ENCODE assay signal across 17 cellular contexts in genomic region chr3:31159331-31160039, GRCh38.
"Had no signal": no experiment of that assay in that cellular context is flagged by ENCODE, and none has a peak within 500 bp of the region (broad histone marks: within the 10 kb centered on the region; RNA-seq: fewer than 3 reads in every experiment).

No MANE protein-coding gene starts in this region.

- ATAC-seq: activated naive CD4-positive, alpha-beta T cell treated with anti-CD3 and anti-CD28 coated beads, Interleukin-2, amount 50 U/mL, for 72 hours; activated T-cell treated with anti-CD3 and anti-CD28 coated beads, Interleukin-2, amount 50 U/mL, for 72 hours; gastrocnemius medialis; heart right ventricle; natural killer cell treated with Interleukin-12 subunit alpha and Interleukin-12 subunit beta and Interleukin-15 and Interleukin-18, amount 100 ng/mL, for 72 hours; stimulated activated naive CD8-positive, alpha-beta T cell treated with anti-CD3 and anti-CD28 coated beads, Interleukin-15, Interleukin-2, amounts not matched to agents 100 U/mL and 50 U/mL, for 24 hours had no signal

- H3K9me3 ChIP-seq: esophagus squamous epithelium, gastrocnemius medialis, heart right ventricle, tibial artery had no signal

- H3K9me3 Mint-ChIP-seq: activated T-cell treated with anti-CD3 and anti-CD28 coated beads, Interleukin-2, amount 50 U/mL, for 72 hours; dendritic cell treated with granulocyte-macrophage colony-stimulating factor and Interleukin-4, amounts not matched to agents 40 ng/mL and 50 ng/mL, for 4 days; natural killer cell treated with Interleukin-12 subunit alpha and Interleukin-12 subunit beta and Interleukin-15 and Interleukin-18, amount 100 ng/mL, for 72 hours; T-helper 2 cell treated with Interferon-gamma antibody and Interleukin-4, amounts not matched to agents 5 μg/mL and 100 μg/mL, for 36 hours had no signal

- H3K4me3 ChIP-seq: esophagus squamous epithelium, gastrocnemius medialis, heart right ventricle, tibial artery had no signal

- H3K27ac Mint-ChIP-seq: activated naive CD4-positive, alpha-beta T cell treated with anti-CD3 and anti-CD28 coated beads, Interleukin-2, amount 50 U/mL, for 72 hours; activated T-cell treated with anti-CD3 and anti-CD28 coated beads, Interleukin-2, amount 50 U/mL, for 72 hours; dendritic cell treated with granulocyte-macrophage colony-stimulating factor and Interleukin-4, amounts not matched to agents 40 ng/mL and 50 ng/mL, for 4 days; natural killer cell treated with Interleukin-12 subunit alpha and Interleukin-12 subunit beta and Interleukin-15 and Interleukin-18, amount 100 ng/mL, for 72 hours; T-helper 2 cell treated with Interferon-gamma antibody and Interleukin-4, amounts not matched to agents 5 μg/mL and 100 μg/mL, for 36 hours had no signal

- H3K4me1 ChIP-seq: gastrocnemius medialis had no signal

- H3K27ac ChIP-seq: esophagus squamous epithelium, gastrocnemius medialis, heart right ventricle, tibial artery had no signal

- DNase-seq: activated CD4-positive, alpha-beta T cell treated with anti-CD3 and anti-CD28 coated beads, Interleukin-2, amount 50 U/mL, for 4 hours; activated gamma-delta T cell; activated T-cell treated with anti-CD3 and anti-CD28 coated beads, Interleukin-2, amount 50 U/mL, for 72 hours; effector memory CD4-positive, alpha-beta T cell; esophagus squamous epithelium; gastrocnemius medialis; heart right ventricle; kidney glomerular epithelial cell; stimulated activated CD4-positive, alpha-beta T cell treated with anti-CD3 and anti-CD28 coated beads, Interleukin-12 subunit alpha, Interleukin-12 subunit beta, amount 100 ng/mL, for 4 hours; stimulated activated CD4-positive, alpha-beta T cell treated with anti-CD3 and anti-CD28 coated beads, Interleukin-1b, Interleukin-23, amount 100 ng/mL, for 48 hours; stimulated activated naive CD8-positive, alpha-beta T cell treated with anti-CD3 and anti-CD28 coated beads, Interleukin-15, Interleukin-2, amounts not matched to agents 100 U/mL and 50 U/mL, for 24 hours; substantia nigra; tibial artery had no signal

- H3K36me3 ChIP-seq: esophagus squamous epithelium, gastrocnemius medialis, heart right ventricle, tibial artery had no signal

- H3K4me3 Mint-ChIP-seq: activated T-cell treated with anti-CD3 and anti-CD28 coated beads, Interleukin-2, amount 50 U/mL, for 72 hours; dendritic cell treated with granulocyte-macrophage colony-stimulating factor and Interleukin-4, amounts not matched to agents 40 ng/mL and 50 ng/mL, for 4 days; natural killer cell treated with Interleukin-12 subunit alpha and Interleukin-12 subunit beta and Interleukin-15 and Interleukin-18, amount 100 ng/mL, for 72 hours; T-helper 2 cell treated with Interferon-gamma antibody and Interleukin-4, amounts not matched to agents 5 μg/mL and 100 μg/mL, for 36 hours had no signal

- H3K27me3 Mint-ChIP-seq: dendritic cell treated with granulocyte-macrophage colony-stimulating factor and Interleukin-4, amounts not matched to agents 40 ng/mL and 50 ng/mL, for 4 days had no signal

- H3K36me3 Mint-ChIP-seq: activated naive CD4-positive, alpha-beta T cell treated with anti-CD3 and anti-CD28 coated beads, Interleukin-2, amount 50 U/mL, for 72 hours; natural killer cell treated with Interleukin-12 subunit alpha and Interleukin-12 subunit beta and Interleukin-15 and Interleukin-18, amount 100 ng/mL, for 72 hours had no signal

- H3K27me3 ChIP-seq: esophagus squamous epithelium, gastrocnemius medialis, heart right ventricle, tibial artery had no signal
